In genomic region chr2:230267059-230267458, GRCh38 we compare ENCODE assay signal across 15 cellular contexts. TPM values are rescaled to one million over a fixed set of nuclear protein-coding genes. Genes with fewer than 3 reads are reported as not detected.
DNase-seq lines count a peak whose midpoint lies in the region; ATAC-seq and TF ChIP-seq lines count a peak whose summit lies in the region.
"Had no signal": no experiment of that assay in that cellular context is flagged by ENCODE, and none has a peak within 500 bp of the region (broad histone marks: within the 10 kb centered on the region; RNA-seq: fewer than 3 reads in every experiment).

No MANE protein-coding gene starts in this region.

- intact Hi-C loops in left ventricle myocardium superior (cut with micrococcal nuclease): no loop called here

- H3K4me1 Mint-ChIP-seq in stimulated activated naive CD8-positive, alpha-beta T cell treated with anti-CD3 and anti-CD28 coated beads, Interleukin-15, Interleukin-2, amounts not matched to agents 100 ng/mL and 50 ng/mL, for 24 hours (ENCODE audit: low read depth): peaks cover 71% of the 10 kb centered on the region
- H3K4me1 Mint-ChIP-seq in stimulated activated naive CD8-positive, alpha-beta T cell treated with anti-CD3 and anti-CD28 coated beads, Interleukin-15, amount 100 ng/mL, for 72 hours: peaks cover 65% of the 10 kb centered on the region
- peaks cover 6% of the 10 kb centered on the region; the same call in 1 of the 2 replicates for H3K4me1 Mint-ChIP-seq in HFFc6 (ENCODE audit: low read depth)

- H3K27ac Mint-ChIP-seq in stimulated activated naive CD8-positive, alpha-beta T cell treated with anti-CD3 and anti-CD28 coated beads, Interleukin-15, Interleukin-2, amounts not matched to agents 100 ng/mL and 50 ng/mL, for 24 hours: peak overlapping the region; percentile 71
- peak overlapping the region in 1 of 2 donors; percentile 15 for H3K27ac Mint-ChIP-seq in stimulated activated naive CD8-positive, alpha-beta T cell treated with anti-CD3 and anti-CD28 coated beads, Interleukin-15, amount 100 ng/mL, for 72 hours
- no peak overlapping the region for H3K27ac Mint-ChIP-seq in HFFc6

- H3K4me3 Mint-ChIP-seq in stimulated activated naive CD8-positive, alpha-beta T cell treated with anti-CD3 and anti-CD28 coated beads, Interleukin-15, Interleukin-2, amounts not matched to agents 100 ng/mL and 50 ng/mL, for 24 hours: no peak overlapping the region
- H3K4me3 Mint-ChIP-seq in stimulated activated naive CD8-positive, alpha-beta T cell treated with anti-CD3 and anti-CD28 coated beads, Interleukin-15, amount 100 ng/mL, for 72 hours: no peak overlapping the region
- H3K4me3 Mint-ChIP-seq in HFFc6: no peak overlapping the region

- H3K36me3 Mint-ChIP-seq in stimulated activated naive CD8-positive, alpha-beta T cell treated with anti-CD3 and anti-CD28 coated beads, Interleukin-15, Interleukin-2, amounts not matched to agents 100 ng/mL and 50 ng/mL, for 24 hours (ENCODE audit: low read depth): peaks cover 82% of the 10 kb centered on the region
- H3K36me3 Mint-ChIP-seq in HFFc6 (ENCODE audit: low read depth): no peaks in the 10 kb centered on the region

- H3K27me3 Mint-ChIP-seq in stimulated activated naive CD8-positive, alpha-beta T cell treated with anti-CD3 and anti-CD28 coated beads, Interleukin-15, Interleukin-2, amounts not matched to agents 100 ng/mL and 50 ng/mL, for 24 hours: no peaks in the 10 kb centered on the region
- no peaks in the 10 kb centered on the region for H3K27me3 Mint-ChIP-seq in stimulated activated naive CD8-positive, alpha-beta T cell treated with anti-CD3 and anti-CD28 coated beads, Interleukin-15, amount 100 ng/mL, for 72 hours
- H3K27me3 Mint-ChIP-seq in HFFc6 (ENCODE audit: insufficient read depth): peaks cover 10% of the 10 kb centered on the region

- TF ChIP-seq CTCF in HFFc6 (IDR thresholded peaks at IDR 0.05): no peak

- H3K9me3 Mint-ChIP-seq in stimulated activated naive CD8-positive, alpha-beta T cell treated with anti-CD3 and anti-CD28 coated beads, Interleukin-15, Interleukin-2, amounts not matched to agents 100 ng/mL and 50 ng/mL, for 24 hours: peaks cover 15% of the 10 kb centered on the region
- H3K9me3 Mint-ChIP-seq in stimulated activated naive CD8-positive, alpha-beta T cell treated with anti-CD3 and anti-CD28 coated beads, Interleukin-15, amount 100 ng/mL, for 72 hours: peaks cover 32 to 33% of the 10 kb centered on the region in 2 donors
- H3K9me3 Mint-ChIP-seq in HFFc6: no peaks in the 10 kb centered on the region

- no peak for DNase-seq in stimulated activated naive CD8-positive, alpha-beta T cell treated with anti-CD3 and anti-CD28 coated beads, Interleukin-15, amount 100 ng/mL, for 72 hours
- no peak for DNase-seq in left ventricle myocardium superior
- no peak for DNase-seq in SIG-M5 treated with dmso at 0.1 percent for 504 hours (lab: John Stamatoyannopoulos, UW; ENCODE audit: unreplicated experiment)
- no peak for DNase-seq in HFFc6
- no peak for DNase-seq in NCI-H446 treated with DMSO at 0.1 percent for 48 hours (lab: John Stamatoyannopoulos, UW)
- DNase-seq: dorsolateral prefrontal cortex, hypothalamus, left colon, NCI-H1694, NCI-H526, Peyer's patch, SW 1271 had no signal

- no peak for ATAC-seq in stimulated activated naive CD8-positive, alpha-beta T cell treated with anti-CD3 and anti-CD28 coated beads, Interleukin-15, amount 100 ng/mL, for 72 hours
- ATAC-seq in GM21723 (IDR thresholded peaks at IDR 0.05; ENCODE audit: unreplicated experiment): peak; percentile 23
- ATAC-seq in HG03342 (IDR thresholded peaks at IDR 0.05; ENCODE audit: unreplicated experiment): peak; percentile 7
- ATAC-seq in left ventricle myocardium superior: no peak
- ATAC-seq: left colon had no signal

RNA-seq across cellular contexts. Expression of gene SP140, which starts 41.5 kb away (rescaled TPM):
- total RNA-seq in left ventricle myocardium superior: 0.47 TPM
- total RNA-seq in HFFc6 (2021; fragmentation: NEBNext Ultra II Directional; extraction: Animal tissue kit (Norgen Biotek cat#: 25700)): 1 to 10 TPM in 2 of 6 experiments, under 1 TPM in 4; 0.12 to 1.6 (median 0.69) TPM

RNA-seq across cellular contexts. Expression of gene SP110, which starts 47.3 kb away (rescaled TPM):
- 10.6 TPM for total RNA-seq in left ventricle myocardium superior
- total RNA-seq in HFFc6 (2021; fragmentation: NEBNext Ultra II Directional; extraction: Animal tissue kit (Norgen Biotek cat#: 25700)): 10 to 100 TPM; 11.3 to 17.3 (median 14.1) TPM

RNA-seq across cellular contexts. Expression of gene SP140L, which starts 59.9 kb away (rescaled TPM):
- total RNA-seq in left ventricle myocardium superior: 5.7 TPM
- total RNA-seq in HFFc6 (2021; fragmentation: NEBNext Ultra II Directional; extraction: Animal tissue kit (Norgen Biotek cat#: 25700)): 10 to 100 TPM; 18.4 to 23.9 (median 19.6) TPM

Comparison
In these comparisons a context has a peak if more than half of its experiments do, and no peak if none do; other contexts are left out.
1. ATAC-seq: peak in GM21723 (single experiment) and HG03342 (single experiment); none in stimulated activated naive CD8-positive, alpha-beta T cell treated with anti-CD3 and anti-CD28 coated beads, Interleukin-15, amount 100 ng/mL, for 72 hours (single experiment) and left ventricle myocardium superior (single experiment).